Comparison of ENCODE assay signal across 1 cellular context in genomic region chr6:53992522-53992921, GRCh38.
TF ChIP-seq lines count a peak whose summit lies in the region.

No MANE protein-coding gene starts in this region.

TF ChIP-seq in HCT116, 20 proteins besides CTCF, POLR2A, EP300 and RAD21 (continued from another document):
- TF ChIP-seq ZBTB33 (IDR thresholded peaks at IDR 0.05; ENCODE audit: extremely low read depth, insufficient replicate concordance, low read length) = no peak
- TF ChIP-seq JUND (IDR thresholded peaks at IDR 0.05) = no peak
- TF ChIP-seq EZH2 (IDR thresholded peaks at IDR 0.05) = no peak
